Comparison of ENCODE assay signal across 17 cellular contexts in genomic region chr2:61268249-61268648, GRCh38.
DNase-seq lines count a peak whose midpoint lies in the region; ATAC-seq and TF ChIP-seq lines count a peak whose summit lies in the region.
"Had no signal": no experiment of that assay in that cellular context is flagged by ENCODE, and none has a peak within 500 bp of the region (broad histone marks: within the 10 kb centered on the region; RNA-seq: fewer than 3 reads in every experiment).

No MANE protein-coding gene starts in this region.

- H3K27ac Mint-ChIP-seq in activated CD4-positive, alpha-beta T cell treated with anti-CD3 and anti-CD28 coated beads for 36 hours, result no peak overlapping the region
- peak overlapping the region; percentile 57 for H3K27ac Mint-ChIP-seq in nephron progenitor cell

- peaks cover 66% of the 10 kb centered on the region for H3K36me3 ChIP-seq in left ventricle myocardium inferior

- TF ChIP-seq CTCF in RWPE1 (conservative IDR thresholded peaks at IDR 0.05; ENCODE audit: low read depth) (no peak), epithelial cell of esophagus (IDR thresholded peaks at IDR 0.05; ENCODE audit: insufficient read depth, low read depth, low read length, missing control alignments) (no peak), nephron progenitor cell (IDR thresholded peaks at IDR 0.05) (no peak), left ventricle myocardium inferior (IDR thresholded peaks at IDR 0.05; ENCODE audit: borderline replicate concordance) (no peak)

- no peak overlapping the region for H3K4me3 Mint-ChIP-seq in activated CD4-positive, alpha-beta T cell treated with anti-CD3 and anti-CD28 coated beads for 36 hours
- no peak overlapping the region for H3K4me3 Mint-ChIP-seq in nephron progenitor cell

- peak; percentile 44 for ATAC-seq in activated CD4-positive, alpha-beta T cell treated with anti-CD3 and anti-CD28 coated beads for 36 hours
- ATAC-seq: HCT116, Panc1 had no signal

- peak; percentile 13 for DNase-seq in activated CD4-positive, alpha-beta T cell treated with anti-CD3 and anti-CD28 coated beads for 36 hours
- DNase-seq in activated CD4-positive, alpha-beta T cell treated with anti-CD3 and anti-CD28 coated beads for 4 hours, result no peak
- DNase-seq in RWPE1 (ENCODE audit: low spot score) (peak; percentile 15), epithelial cell of esophagus (ENCODE audit: low read depth) (peak; percentile 87), nephron progenitor cell (no peak), SIG-M5 treated with dmso at 0.1 percent for 504 hours (lab: John Stamatoyannopoulos, UW; ENCODE audit: unreplicated experiment) (no peak), left ventricle myocardium inferior (no peak), mesenteric fat pad (ENCODE audit: low spot score) (no peak)
- DNase-seq: DMS79, NCI-H146, NCI-H2081 treated with DMSO at 0.1 percent for 48 hours, NCI-H510A, NCI-H82, SHP77 had no signal

- no peak overlapping the region for H3K27ac ChIP-seq in RWPE1
- no peak overlapping the region for H3K27ac ChIP-seq in left ventricle myocardium inferior (replicated peaks)
- H3K27ac ChIP-seq: C4-2B had no signal

- no peak overlapping the region for H3K4me3 ChIP-seq in epithelial cell of esophagus (ENCODE audit: low read length)
- no peak overlapping the region for H3K4me3 ChIP-seq in left ventricle myocardium inferior

- H3K27me3 Mint-ChIP-seq in activated CD4-positive, alpha-beta T cell treated with anti-CD3 and anti-CD28 coated beads for 36 hours, result no peaks in the 10 kb centered on the region
- no peaks in the 10 kb centered on the region for H3K27me3 Mint-ChIP-seq in nephron progenitor cell (ENCODE audit: low read depth, poor library complexity)

- H3K9me3 Mint-ChIP-seq in activated CD4-positive, alpha-beta T cell treated with anti-CD3 and anti-CD28 coated beads for 36 hours (ENCODE audit: low read depth), result no peaks in the 10 kb centered on the region
- H3K9me3 Mint-ChIP-seq in nephron progenitor cell, result no peaks in the 10 kb centered on the region

- H3K4me1 ChIP-seq in left ventricle myocardium inferior, result no peaks in the 10 kb centered on the region

- H3K4me1 Mint-ChIP-seq in activated CD4-positive, alpha-beta T cell treated with anti-CD3 and anti-CD28 coated beads for 36 hours, result peaks cover 6% of the 10 kb centered on the region
- H3K4me1 Mint-ChIP-seq in nephron progenitor cell, result no peaks in the 10 kb centered on the region

- H3K27me3 ChIP-seq in left ventricle myocardium inferior (ENCODE audit: low read depth), result no peaks in the 10 kb centered on the region

- intact Hi-C loops in activated CD4-positive, alpha-beta T cell treated with anti-CD3 and anti-CD28 coated beads for 36 hours (cut with DNase I, micrococcal nuclease), result no loop called here
- intact Hi-C loops in left ventricle myocardium inferior (cut with micrococcal nuclease), result no loop called here

- POLR2A ChIA-PET in activated CD4-positive, alpha-beta T cell treated with anti-CD3 and anti-CD28 coated beads for 36 hours (lab: Charles Lee), result no interaction called here
- POLR2A ChIA-PET in RWPE1 (lab: Yijun Ruan, JAX; ENCODE audit: low non-redundant PET), result no interaction called here

- peaks cover 29% of the 10 kb centered on the region for H3K36me3 Mint-ChIP-seq in activated CD4-positive, alpha-beta T cell treated with anti-CD3 and anti-CD28 coated beads for 36 hours (ENCODE audit: low read depth)
- peaks cover 76% of the 10 kb centered on the region for H3K36me3 Mint-ChIP-seq in nephron progenitor cell (ENCODE audit: low read depth)

- CTCF ChIA-PET in activated CD4-positive, alpha-beta T cell treated with anti-CD3 and anti-CD28 coated beads for 36 hours (lab: Charles Lee), result no interaction called here
- CTCF ChIA-PET in RWPE1 (lab: Yijun Ruan, JAX), result interaction anchor here (0.6 to 0.7 kb wide), 2 partner anchors 13 to 133 kb away, joined by 3 read pairs; no protein-coding TSS in a partner anchor

- H3K9me3 ChIP-seq in left ventricle myocardium inferior (replicated peaks), result no peaks in the 10 kb centered on the region

Comparison
In these comparisons a context has a peak if more than half of its experiments do, and no peak if none do; other contexts are left out.
1. DNase-seq: peak in activated CD4-positive, alpha-beta T cell treated with anti-CD3 and anti-CD28 coated beads for 36 hours (single experiment), RWPE1 (single experiment) and epithelial cell of esophagus (single experiment); none in activated CD4-positive, alpha-beta T cell treated with anti-CD3 and anti-CD28 coated beads for 4 hours (0 of 2), nephron progenitor cell (single experiment), SIG-M5 treated with dmso at 0.1 percent for 504 hours (single experiment), left ventricle myocardium inferior (single experiment) and mesenteric fat pad (single experiment).